ENCODE assay signal across 18 cellular contexts in the genomic region with DNA sequence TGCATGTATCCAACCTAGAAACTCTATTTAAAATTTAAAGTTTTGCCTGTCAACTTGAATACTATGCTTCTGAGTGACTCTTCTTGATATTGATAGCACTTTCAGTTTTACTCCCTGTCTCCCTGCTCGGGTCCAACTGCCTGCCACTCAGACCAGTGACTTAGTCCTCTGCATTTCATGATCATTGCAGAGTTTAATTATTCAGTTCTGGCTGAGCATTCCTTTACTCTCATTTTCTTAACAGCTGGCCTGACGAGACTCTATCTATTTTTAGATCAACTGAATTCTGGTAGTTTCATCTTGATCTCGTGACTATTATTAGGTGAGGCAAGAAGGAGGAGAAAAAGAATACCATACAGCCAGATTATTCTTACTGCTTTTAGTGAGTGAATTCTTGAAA.
A peak's percentile ranks its signal among the peaks of the same experiment; 100 is the strongest.
DNase-seq lines count a peak whose midpoint lies in the region; FAIRE-seq and TF ChIP-seq lines count a peak whose summit lies in the region.
"Had no signal": no experiment of that assay in that cellular context is flagged by ENCODE, and none has a peak within 500 bp of the region (broad histone marks: within the 10 kb centered on the region; RNA-seq: fewer than 3 reads in every experiment).

No MANE protein-coding gene starts in this region.

- CTCF ChIA-PET in Calu3 (lab: Charles Lee): no interaction called here

- no peak overlapping the region for H3K4me3 ChIP-seq in adrenal gland

- TF ChIP-seq CTCF in Calu3 (IDR thresholded peaks at IDR 0.05; ENCODE audit: unreplicated experiment) (no peak), adrenal gland (IDR thresholded peaks at IDR 0.05) (no peak)

- H3K27me3 Mint-ChIP-seq in Calu3 (ENCODE audit: unreplicated experiment): no peaks in the 10 kb centered on the region
- H3K27me3 Mint-ChIP-seq: B cell had no signal

- no peak for DNase-seq in Calu3
- no peak for DNase-seq in H54 (ENCODE audit: insufficient read length, low spot score)
- peak; percentile 67 for DNase-seq in OCI-M1 (lab: John Stamatoyannopoulos, UW)
- peak; percentile 46 for DNase-seq in glomerular visceral epithelial cell (ENCODE audit: extremely low spot score)
- DNase-seq in adrenal gland: no peak
- no peak for DNase-seq in NCI-H510A (lab: John Stamatoyannopoulos, UW)
- DNase-seq in superior temporal gyrus (ENCODE audit: extremely low spot score): no peak
- DNase-seq in 8988T: no peak
- DNase-seq: activated CD4-positive, alpha-beta T cell treated with anti-CD3 and anti-CD28 coated beads for 1 hour; EL; head of caudate nucleus; kidney glomerular epithelial cell; NCI-H2227 treated with DMSO at 0.1 percent for 48 hours; stimulated activated CD4-positive, alpha-beta T cell treated with anti-CD3 and anti-CD28 coated beads, Interleukin-2, amount 100 ng/mL, for 24 hours; stimulated activated CD8-positive, alpha-beta memory T cell treated with anti-CD3 and anti-CD28 coated beads, Interleukin-4, amount 100 ng/mL, for 48 hours; T-helper 1 cell; trophoblast cell had no signal

- peaks cover 10% of the 10 kb centered on the region for H3K4me1 Mint-ChIP-seq in Calu3 (ENCODE audit: low read depth, unreplicated experiment)
- H3K4me1 Mint-ChIP-seq: B cell had no signal

- 45 to 60% (median 47%) methylated on average over 3 of the region's 3 CpGs for WGBS in adrenal gland, 4 donors

- H3K4me1 ChIP-seq in adrenal gland (replicated peaks in 1 of 2): no peaks in the 10 kb centered on the region

- FAIRE-seq in H54 (lab: Jason Lieb, UNC): peak; percentile 81

- no peak overlapping the region for H3K27ac ChIP-seq in adrenal gland

- H3K27ac Mint-ChIP-seq in Calu3 (ENCODE audit: unreplicated experiment): peak overlapping the region; percentile 64
- H3K27ac Mint-ChIP-seq: B cell had no signal

- H3K27me3 ChIP-seq in adrenal gland: no peaks in the 10 kb centered on the region

- TF ChIP-seq POLR2A in H54 (IDR thresholded peaks at IDR 0.05; ENCODE audit: low read depth, low read length) (no peak), adrenal gland (IDR thresholded peaks at IDR 0.05) (no peak)

- H3K4me3 Mint-ChIP-seq in Calu3 (ENCODE audit: low read depth, unreplicated experiment): peak overlapping the region; percentile 27
- H3K4me3 Mint-ChIP-seq: B cell had no signal

- BruUV-seq in Calu3 (replicated peaks; lab: Mats Ljungman, UMichigan): no TSS peak

- no peaks in the 10 kb centered on the region for H3K9me3 ChIP-seq in adrenal gland (replicated peaks in 1 of 3)

- no peaks in the 10 kb centered on the region for H3K36me3 Mint-ChIP-seq in Calu3 (ENCODE audit: insufficient read depth, unreplicated experiment)

- H3K36me3 ChIP-seq in adrenal gland (replicated peaks in 1 of 2): no peaks in the 10 kb centered on the region

- intact Hi-C loops in Calu3 (cut with micrococcal nuclease; ENCODE audit: unreplicated experiment): no loop called here
- intact Hi-C loops in adrenal gland (cut with DNase I): no loop called here

- H3K9me3 Mint-ChIP-seq in Calu3 (ENCODE audit: low read depth, unreplicated experiment): no peaks in the 10 kb centered on the region

Comparison
In these comparisons a context has a peak if more than half of its experiments do, and no peak if none do; other contexts are left out.
1. DNase-seq: peak in OCI-M1 (single experiment) and glomerular visceral epithelial cell (single experiment); none in Calu3 (single experiment), H54 (single experiment), adrenal gland (0 of 7), NCI-H510A (single experiment), superior temporal gyrus (single experiment) and 8988T (single experiment).